21 cellular contexts compared by ENCODE assay signal in the genomic region with DNA sequence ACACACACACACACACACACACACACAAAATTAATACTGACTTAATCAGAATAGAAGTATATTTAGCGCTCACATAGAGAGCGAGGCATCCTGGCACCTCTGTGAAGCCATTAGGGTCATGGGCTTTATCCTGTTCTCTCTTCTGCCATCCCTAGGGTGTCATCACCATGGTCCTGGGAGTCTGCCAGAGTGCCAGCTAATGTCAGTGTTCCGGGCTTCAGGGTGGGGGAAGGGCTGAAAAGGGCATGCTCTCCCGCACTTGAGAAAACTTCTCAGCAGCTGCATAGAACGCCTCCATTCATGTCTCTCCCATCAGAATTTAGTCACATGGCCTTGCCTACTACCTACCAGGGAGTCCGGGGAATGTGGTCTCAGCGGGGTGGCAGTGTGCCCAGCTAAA. TPM values are rescaled to one million over a fixed set of nuclear protein-coding genes. Genes with fewer than 3 reads are reported as not detected.
A peak's percentile ranks its signal among the peaks of the same experiment; 100 is the strongest.
DNase-seq lines count a peak whose midpoint lies in the region; ATAC-seq and TF ChIP-seq lines count a peak whose summit lies in the region.
"Had no signal": no experiment of that assay in that cellular context is flagged by ENCODE, and none has a peak within 500 bp of the region (broad histone marks: within the 10 kb centered on the region; RNA-seq: fewer than 3 reads in every experiment).

No MANE protein-coding gene starts in this region.

- no peaks in the 10 kb centered on the region for H4K20me1 ChIP-seq in OCI-LY7 (ENCODE audit: insufficient read depth, low read length)

- H3K27ac Mint-ChIP-seq in CD4-positive, alpha-beta T cell: no peak overlapping the region
- H3K27ac Mint-ChIP-seq: activated CD4-positive, alpha-beta memory T cell treated with anti-CD3 and anti-CD28 coated beads for 36 hours; memory B cell had no signal

- no TSS peak for BruUV-seq in OCI-LY7 (replicated peaks; lab: Mats Ljungman, UMichigan)

- no peak for TF ChIP-seq POLR2A in adrenal gland (IDR thresholded peaks at IDR 0.05)

- H3K27ac ChIP-seq in adrenal gland: no peak overlapping the region
- H3K27ac ChIP-seq in OCI-LY7 (ENCODE audit: low read depth, low read length, poor library complexity, severe bottlenecking): no peak overlapping the region
- H3K27ac ChIP-seq in CD4-positive, alpha-beta T cell (ENCODE audit: low read depth, low read length): no peak overlapping the region
- H3K27ac ChIP-seq: A549, foreskin keratinocyte, stomach, tibial nerve had no signal

- no peaks in the 10 kb centered on the region for H3K4me1 Mint-ChIP-seq in CD4-positive, alpha-beta T cell (ENCODE audit: low read depth)
- H3K4me1 Mint-ChIP-seq: memory B cell had no signal

- POLR2A ChIA-PET in OCI-LY7 (lab: Charles Lee): no interaction called here
- POLR2A ChIA-PET in CD4-positive, alpha-beta T cell (lab: Charles Lee): no interaction called here

- H3K4me2 ChIP-seq in OCI-LY7 (ENCODE audit: low read length): no peak overlapping the region
- H3K4me2 ChIP-seq: A549 had no signal

- H3K4me3 Mint-ChIP-seq in CD4-positive, alpha-beta T cell: no peak overlapping the region
- H3K4me3 Mint-ChIP-seq: activated CD4-positive, alpha-beta memory T cell treated with anti-CD3 and anti-CD28 coated beads for 36 hours; brain; memory B cell had no signal

- DNase-seq in NCI-H2171 treated with DMSO at 0.1 percent for 48 hours (lab: John Stamatoyannopoulos, UW) (peak; percentile 6), NCI-H2171 (lab: John Stamatoyannopoulos, UW) (no peak), LHCN-M2 (ENCODE audit: low read depth) (peak; percentile 81), adrenal gland (peak in 4 of 7 donors; percentile 26 to 55 (median 44)), retina (peak; percentile 22), OCI-LY7 (ENCODE audit: low spot score) (no peak)
- no peak for DNase-seq in CD4-positive, alpha-beta T cell
- DNase-seq: activated CD4-positive, alpha-beta memory T cell treated with anti-CD3 and anti-CD28 coated beads for 36 hours; activated CD4-positive, CD25-positive, alpha-beta regulatory T cell; activated gamma-delta T cell treated with Interleukin-2 at 50 U/mL for 16 hours; effector CD8-positive, alpha-beta T cell; foreskin keratinocyte; H7; NCI-H446; occipital lobe; stomach had no signal

- peaks cover 5% of the 10 kb centered on the region for H3K27me3 Mint-ChIP-seq in CD4-positive, alpha-beta T cell

- CTCF ChIA-PET in OCI-LY7 (lab: Charles Lee; ENCODE audit: unreplicated experiment): interaction anchor here (0.6 kb wide), 1 partner anchor 58 kb away, joined by 4 read pairs; no protein-coding TSS in a partner anchor
- CTCF ChIA-PET in CD4-positive, alpha-beta T cell (lab: Charles Lee): no interaction called here

- H3K4me3 ChIP-seq in adrenal gland (no peak overlapping the region), OCI-LY7 (ENCODE audit: low read depth, low read length, poor library complexity, severe bottlenecking) (no peak overlapping the region)
- H3K4me3 ChIP-seq: A549, stomach, tibial nerve had no signal

- peaks cover 0 to 4% of the 10 kb centered on the region in 2 donors for H3K4me1 ChIP-seq in adrenal gland (replicated peaks in 1 of 2)
- H3K4me1 ChIP-seq in OCI-LY7 (ENCODE audit: insufficient read depth, low read length, poor library complexity, severe bottlenecking): no peaks in the 10 kb centered on the region

- H3K9me3 ChIP-seq in adrenal gland (replicated peaks in 1 of 3) (no peaks in the 10 kb centered on the region), OCI-LY7 (ENCODE audit: low read length) (no peaks in the 10 kb centered on the region)
- H3K9me3 ChIP-seq in CD4-positive, alpha-beta T cell (ENCODE audit: control insufficient read depth, low read length): no peaks in the 10 kb centered on the region
- H3K9me3 ChIP-seq: A549, stomach, tibial nerve had no signal

- H3K36me3 ChIP-seq in adrenal gland (replicated peaks in 1 of 2) (no peaks in the 10 kb centered on the region), OCI-LY7 (ENCODE audit: insufficient read depth, low read length) (no peaks in the 10 kb centered on the region)

- no peak for ATAC-seq in CD4-positive, alpha-beta T cell (ENCODE audit: poor library complexity)
- no peak for ATAC-seq in GM19463 (IDR thresholded peaks at IDR 0.05; ENCODE audit: unreplicated experiment)
- ATAC-seq: A549, foreskin keratinocyte had no signal

- no peaks in the 10 kb centered on the region for H3K9me2 ChIP-seq in OCI-LY7 (ENCODE audit: insufficient read depth, low read length)

- H3K79me2 ChIP-seq in OCI-LY7 (ENCODE audit: insufficient read depth, low read depth, low read length): no peaks in the 10 kb centered on the region

- H3K9me3 Mint-ChIP-seq in CD4-positive, alpha-beta T cell: no peaks in the 10 kb centered on the region
- H3K9me3 Mint-ChIP-seq: activated CD4-positive, alpha-beta memory T cell treated with anti-CD3 and anti-CD28 coated beads for 36 hours; memory B cell had no signal

- H3K27me3 ChIP-seq in adrenal gland: no peaks in the 10 kb centered on the region
- no peaks in the 10 kb centered on the region for H3K27me3 ChIP-seq in CD4-positive, alpha-beta T cell (ENCODE audit: control insufficient read depth, insufficient read depth, low read length)
- H3K27me3 ChIP-seq: foreskin keratinocyte, stomach, tibial nerve had no signal

- H2AFZ ChIP-seq in OCI-LY7 (ENCODE audit: low read length): no peak overlapping the region

- TF ChIP-seq CTCF in adrenal gland (IDR thresholded peaks at IDR 0.05): no peak
- TF ChIP-seq CTCF in OCI-LY7 (conservative IDR thresholded peaks at IDR 0.05; ENCODE audit: low read length): no peak
- no peak for TF ChIP-seq CTCF in CD4-positive, alpha-beta T cell (IDR thresholded peaks at IDR 0.05)

- 75 to 86% (median 80%) methylated on average over 5 to 7 of the region's 7 CpGs for WGBS in adrenal gland, 4 donors

- no peaks in the 10 kb centered on the region for H3K36me3 Mint-ChIP-seq in CD4-positive, alpha-beta T cell (ENCODE audit: low read depth)
- H3K36me3 Mint-ChIP-seq: activated CD4-positive, alpha-beta memory T cell treated with anti-CD3 and anti-CD28 coated beads for 36 hours; brain; memory B cell had no signal

- intact Hi-C loops in adrenal gland (cut with DNase I): no loop called here
- intact Hi-C loops in OCI-LY7 (cut with micrococcal nuclease; ENCODE audit: unreplicated experiment): no loop called here
- intact Hi-C loops in CD4-positive, alpha-beta T cell (cut with DNase I, micrococcal nuclease): no loop called here

RNA-seq across cellular contexts. Expression of a gene that starts 19.7 kb away (rescaled TPM):
- total RNA-seq in LHCN-M2 (2014; rRNA removed) (20.9 and 21.8 TPM in 2 replicates), adrenal gland (10 to 100 TPM; 16.9 to 50.0 (median 30.5) TPM), OCI-LY7 (2022) (17.7 and 20.5 TPM in 2 replicates)
- polyA plus RNA-seq in LHCN-M2 (2012): 6.5 TPM
- 10 to 100 TPM; 22.0 to 61.3 (median 23.3) TPM for polyA plus RNA-seq in adrenal gland
- 13.6 and 18.9 TPM in 2 replicates for total RNA-seq in OCI-LY7 (2014; rRNA removed; shearing (Covaris generic))
- total RNA-seq in CD4-positive, alpha-beta T cell: 1 to 10 TPM; 2.1 to 2.2 TPM

Comparison
In these comparisons a context has a peak if more than half of its experiments do, and no peak if none do; other contexts are left out.
1. DNase-seq: peak in NCI-H2171 treated with DMSO at 0.1 percent for 48 hours (single experiment), LHCN-M2 (single experiment), adrenal gland (4 of 7) and retina (single experiment); none in NCI-H2171 (single experiment), OCI-LY7 (single experiment) and CD4-positive, alpha-beta T cell (0 of 10).